In the genomic region with DNA sequence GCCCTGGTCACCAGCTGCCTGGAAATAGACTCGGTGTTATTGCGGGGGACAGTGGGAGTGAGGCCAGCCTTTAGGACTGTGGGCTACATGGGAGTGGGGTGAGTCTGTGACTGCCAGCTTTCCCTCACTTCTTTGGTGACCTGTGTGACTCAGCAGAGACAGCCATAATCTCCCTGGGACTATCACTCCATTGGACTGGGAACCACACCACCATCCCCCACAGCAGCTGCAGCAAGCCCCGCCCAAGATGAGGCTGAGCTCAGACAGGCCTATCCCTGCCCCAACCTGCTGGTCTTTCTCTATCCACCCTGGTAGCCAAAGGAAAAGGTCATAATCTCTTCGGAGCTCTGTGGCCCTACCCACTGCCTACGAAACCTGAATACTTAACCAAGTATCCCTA, we compare ENCODE assay signal across 26 cellular contexts.
DNase-seq lines count a peak whose midpoint lies in the region; ATAC-seq, FAIRE-seq and TF ChIP-seq lines count a peak whose summit lies in the region.
"Had no signal": no experiment of that assay in that cellular context is flagged by ENCODE, and none has a peak within 500 bp of the region (broad histone marks: within the 10 kb centered on the region; RNA-seq: fewer than 3 reads in every experiment).

No MANE protein-coding gene starts in this region.

- FAIRE-seq in GM12891 (lab: Jason Lieb, UNC) (peak; percentile 41), K562 (lab: Jason Lieb, UNC) (peak; percentile 90)
- FAIRE-seq: G401.6, GM18507, GM19239 had no signal

- no peak for TF ChIP-seq RAD21 in K562 (CRISPR knock-in tag; conservative IDR thresholded peaks at IDR 0.05 in 1 of 2, IDR thresholded peaks at IDR 0.05 in 1 of 2)

- H3K79me2 ChIP-seq in K562 (ENCODE audit: control insufficient read depth, insufficient read depth, low read length): no peaks in the 10 kb centered on the region

- H3K27ac Mint-ChIP-seq in CD8-positive, alpha-beta T cell: no peak overlapping the region
- H3K27ac Mint-ChIP-seq: CD4-positive, CD25-positive, alpha-beta regulatory T cell had no signal

- WGBS in K562 (ENCODE audit: insufficient coverage, low coverage, missing lambda C conversion rate): 13% methylated on average over 5 of the region's 5 CpGs

- peak overlapping the region; percentile 88 for H2AFZ ChIP-seq in K562 (ENCODE audit: low read depth, low read length)

- DNase-seq in GM12891 (ENCODE audit: insufficient read length, low spot score) (no peak), RPMI7951 (ENCODE audit: low read depth) (peak; percentile 20), K562 (ENCODE audit: extremely low read depth in 1 of 4, low spot score in 3 of 4) (peak; percentile 12 to 87 (median 40)), foreskin keratinocyte (peak; percentile 19 to 33), NCI-H748 treated with DMSO at 0.1 percent for 48 hours (lab: John Stamatoyannopoulos, UW) (no peak)
- DNase-seq in CD8-positive, alpha-beta T cell: no peak
- DNase-seq in activated CD8-positive, alpha-beta memory T cell treated with anti-CD3 and anti-CD28 coated beads, Interleukin-2, amount 50 U/mL, for 4 hours: no peak
- DNase-seq: CD4-positive, CD25-positive, alpha-beta regulatory T cell; COR-L47; DMS 273 treated with DMSO at 0.1 percent for 48 hours; Kasumi-1; MM.1S; NCI-H1092; NCI-H1436 treated with DMSO at 0.1 percent for 48 hours; NCI-H2029; NCI-H2227 treated with DMSO at 0.1 percent for 48 hours; NCI-H510A treated with DMSO at 0.1 percent for 48 hours; NCI-H774; PC-3; RPMI8226; SHP77 treated with DMSO at 0.1 percent for 48 hours; SK-N-SH had no signal

- ATAC-seq in K562 (peak; percentile 99), foreskin keratinocyte (peak; percentile 67), GM18861 (IDR thresholded peaks at IDR 0.05; ENCODE audit: unreplicated experiment) (no peak)
- no peak for ATAC-seq in CD8-positive, alpha-beta T cell
- ATAC-seq: PC-3 had no signal

- intact Hi-C loops in K562 (cut with micrococcal nuclease): no loop called here
- intact Hi-C loops in CD8-positive, alpha-beta T cell (cut with DNase I, micrococcal nuclease): no loop called here

- CTCF ChIA-PET in K562 (lab: Yijun Ruan, JAX; ENCODE audit: low intra/inter-chr PET ratio): no interaction called here
- CTCF ChIA-PET in CD8-positive, alpha-beta T cell (lab: Charles Lee): interaction anchor here (1.2 kb wide), 1 partner anchor 13 kb away, joined by 3 read pairs; no protein-coding TSS in a partner anchor

- H3K36me3 Mint-ChIP-seq in CD8-positive, alpha-beta T cell: no peaks in the 10 kb centered on the region
- H3K36me3 Mint-ChIP-seq: CD4-positive, CD25-positive, alpha-beta regulatory T cell had no signal

- no peaks in the 10 kb centered on the region for H3K4me1 Mint-ChIP-seq in CD8-positive, alpha-beta T cell (ENCODE audit: low read depth)
- H3K4me1 Mint-ChIP-seq: CD4-positive, CD25-positive, alpha-beta regulatory T cell had no signal

- no peaks in the 10 kb centered on the region for H4K20me1 ChIP-seq in K562 (replicated peaks; ENCODE audit: control insufficient read depth, insufficient read depth, low read length)

- H3K9ac ChIP-seq in K562 (ENCODE audit: insufficient read depth in 1 of 2, low read depth in 2 of 2, low read length in 2 of 2): peak overlapping the region; percentile 18 to 58; a peak in 1 of 4 replicates
- H3K9ac ChIP-seq: SK-N-SH had no signal

- H3K4me1 ChIP-seq in K562 (replicated peaks in 1 of 2; ENCODE audit: control insufficient read depth in 2 of 2, insufficient read depth in 2 of 2, low read length in 2 of 2) (peaks cover 4 to 14% of the 10 kb centered on the region in 2 experiments; a peak in 3 of 5 replicates), foreskin keratinocyte (no peaks in the 10 kb centered on the region)
- no peaks in the 10 kb centered on the region for H3K4me1 ChIP-seq in CD8-positive, alpha-beta T cell (ENCODE audit: insufficient read depth, low read length)

- H3K4me3 Mint-ChIP-seq in CD8-positive, alpha-beta T cell: no peak overlapping the region
- H3K4me3 Mint-ChIP-seq: CD4-positive, CD25-positive, alpha-beta regulatory T cell had no signal

- H3K4me2 ChIP-seq in K562 (ENCODE audit: insufficient read depth, low read length): peak overlapping the region; percentile 67
- H3K4me2 ChIP-seq: SK-N-SH had no signal

- BruUV-seq in K562 (replicated peaks; lab: Mats Ljungman, UMichigan): no TSS peak

- TF ChIP-seq POLR2A in GM12891 (IDR thresholded peaks at IDR 0.05; ENCODE audit: low read depth, low read length) (no peak), K562 (conservative IDR thresholded peaks at IDR 0.05) (no peak)

- H3K27me3 ChIP-seq in K562 (ENCODE audit: control insufficient read depth in 2 of 2, insufficient read depth in 2 of 2, low read length in 2 of 2) (no peaks in the 10 kb centered on the region), foreskin keratinocyte (no peaks in the 10 kb centered on the region)
- H3K27me3 ChIP-seq in CD8-positive, alpha-beta T cell (ENCODE audit: insufficient read depth, low read length): no peaks in the 10 kb centered on the region

- peak; percentile 52; the same call in 1 of the 2 replicates for TF ChIP-seq EP300 in K562 (IDR thresholded peaks at IDR 0.05; ENCODE audit: low read length)

- no peak for TF ChIP-seq CTCF in K562 (IDR thresholded peaks at IDR 0.05 in 2 of 3, conservative IDR thresholded peaks at IDR 0.05 in 1 of 3; ENCODE audit: insufficient read depth in 2 of 3, low read depth in 1 of 3, low read length in 3 of 3)
- TF ChIP-seq CTCF in foreskin keratinocyte (conservative IDR thresholded peaks at IDR 0.05): no peak
- TF ChIP-seq CTCF in CD8-positive, alpha-beta T cell (IDR thresholded peaks at IDR 0.05): no peak

- H3K27me3 Mint-ChIP-seq in CD8-positive, alpha-beta T cell (ENCODE audit: low read depth): no peaks in the 10 kb centered on the region

- POLR2A ChIA-PET in K562 (lab: Yijun Ruan, JAX): interaction anchor here (0.6 to 1.5 kb wide), 6 partner anchors 11 to 129 kb away, joined by 3 to 4 read pairs (median 4); no protein-coding TSS in a partner anchor
- POLR2A ChIA-PET in CD8-positive, alpha-beta T cell (lab: Charles Lee): interaction anchor here (0.6 to 1.0 kb wide), 2 partner anchors 15 to 407 kb away, joined by 3 to 4 read pairs; no protein-coding TSS in a partner anchor

- no peaks in the 10 kb centered on the region for H3K9me3 ChIP-seq in K562 (replicated peaks; ENCODE audit: control insufficient read depth, insufficient read depth, low read depth, low read length)
- H3K9me3 ChIP-seq in CD8-positive, alpha-beta T cell (ENCODE audit: low read length): no peaks in the 10 kb centered on the region

- no peaks in the 10 kb centered on the region for H3K9me1 ChIP-seq in K562 (ENCODE audit: control insufficient read depth, insufficient read depth, low read length)

- H3K4me3 ChIP-seq in K562: no peak overlapping the region
- H3K4me3 ChIP-seq in CD8-positive, alpha-beta T cell (ENCODE audit: low read depth, low read length): no peak overlapping the region

- H3K27ac ChIP-seq in K562 (ENCODE audit: extremely low read depth, low read depth, low read length) (peak overlapping the region; percentile 17), foreskin keratinocyte (no peak overlapping the region)
- H3K27ac ChIP-seq in CD8-positive, alpha-beta T cell (ENCODE audit: low read depth, low read length): no peak overlapping the region

- H3K36me3 ChIP-seq in K562 (ENCODE audit: control insufficient read depth, insufficient read depth, low read length): no peaks in the 10 kb centered on the region
- H3K36me3 ChIP-seq in CD8-positive, alpha-beta T cell (ENCODE audit: insufficient read depth, low read length): no peaks in the 10 kb centered on the region

- H3K9me3 Mint-ChIP-seq in CD8-positive, alpha-beta T cell: peaks cover 30% of the 10 kb centered on the region

- in situ Hi-C loops in K562 (cut with MboI): no loop called here

TF ChIP-seq in GM12891, 5 proteins besides CTCF, POLR2A, EP300 and RAD21:
- TF ChIP-seq TAF1 (IDR thresholded peaks at IDR 0.05; ENCODE audit: low read depth, low read length) (no peak), PAX5 (IDR thresholded peaks at IDR 0.05; ENCODE audit: insufficient read depth, low read length, severe bottlenecking) (no peak), SPI1 (IDR thresholded peaks at IDR 0.05; ENCODE audit: low read depth, low read length) (no peak), POU2F2 (IDR thresholded peaks at IDR 0.05; ENCODE audit: low read depth, low read length) (no peak), POLR2AphosphoS5 (IDR thresholded peaks at IDR 0.05; ENCODE audit: low read depth, low read length) (no peak)

TF ChIP-seq in K562, 482 proteins besides CTCF, POLR2A, EP300 and RAD21 (continues in another document):
- TF ChIP-seq HDAC6 (IDR thresholded peaks at IDR 0.05; ENCODE audit: low read depth, low read length) (no peak), SOX6 (IDR thresholded peaks at IDR 0.05) (peak; percentile 53), MTA3 (IDR thresholded peaks at IDR 0.05; ENCODE audit: borderline replicate concordance) (0 out of 2 replicates have a peak, but pooled peaks have one; percentile 32), TOE1 (IDR thresholded peaks at IDR 0.05; ENCODE audit: borderline replicate concordance) (peak; percentile 21; the same call in 1 of the 2 replicates), TOE1 (CRISPR knock-in tag; IDR thresholded peaks at IDR 0.05; ENCODE audit: borderline replicate concordance, low read depth) (no peak), LARP7 (IDR thresholded peaks at IDR 0.05) (no peak), MAFF (IDR thresholded peaks at IDR 0.05; ENCODE audit: low read length) (peak; percentile 51; the same call in 1 of the 2 replicates), HIVEP1 (CRISPR knock-in tag; IDR thresholded peaks at IDR 0.05) (no peak), MEIS2 (IDR thresholded peaks at IDR 0.05; ENCODE audit: partially characterized antibody) (peak; percentile 15), NBN (IDR thresholded peaks at IDR 0.05; ENCODE audit: low read depth) (0 out of 2 replicates have a peak, but pooled peaks have one; percentile 21), EHMT2 (IDR thresholded peaks at IDR 0.05) (peak; percentile 74; the same call in 1 of the 2 replicates)
- TF ChIP-seq, protein P1, sequence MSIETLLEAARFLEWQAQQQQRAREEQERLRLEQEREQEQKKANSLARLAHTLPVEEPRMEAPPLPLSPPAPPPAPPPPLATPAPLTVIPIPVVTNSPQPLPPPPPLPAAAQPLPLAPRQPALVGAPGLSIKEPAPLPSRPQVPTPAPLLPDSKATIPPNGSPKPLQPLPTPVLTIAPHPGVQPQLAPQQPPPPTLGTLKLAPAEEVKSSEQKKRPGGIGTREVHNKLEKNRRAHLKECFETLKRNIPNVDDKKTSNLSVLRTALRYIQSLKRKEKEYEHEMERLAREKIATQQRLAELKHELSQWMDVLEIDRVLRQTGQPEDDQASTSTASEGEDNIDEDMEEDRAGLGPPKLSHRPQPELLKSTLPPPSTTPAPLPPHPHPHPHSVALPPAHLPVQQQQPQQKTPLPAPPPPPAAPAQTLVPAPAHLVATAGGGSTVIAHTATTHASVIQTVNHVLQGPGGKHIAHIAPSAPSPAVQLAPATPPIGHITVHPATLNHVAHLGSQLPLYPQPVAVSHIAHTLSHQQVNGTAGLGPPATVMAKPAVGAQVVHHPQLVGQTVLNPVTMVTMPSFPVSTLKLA (conservative IDR thresholded peaks at IDR 0.05): 0 out of 4 replicates have a peak, but pooled peaks of 1 of the 2 experiments have one; percentile 13

Comparison
In these comparisons a context has a peak if more than half of its experiments do, and no peak if none do; other contexts are left out.
1. DNase-seq: peak in RPMI7951 (single experiment), K562 (4 of 4) and foreskin keratinocyte (2 of 2); none in GM12891 (single experiment), CD8-positive, alpha-beta T cell (0 of 7), NCI-H748 treated with DMSO at 0.1 percent for 48 hours (single experiment) and activated CD8-positive, alpha-beta memory T cell treated with anti-CD3 and anti-CD28 coated beads, Interleukin-2, amount 50 U/mL, for 4 hours (single experiment).
2. ATAC-seq: peak in K562 (single experiment) and foreskin keratinocyte (single experiment); none in CD8-positive, alpha-beta T cell (single experiment) and GM18861 (single experiment).